In genomic region chr10:49396666-49396999, GRCh38 we compare ENCODE assay signal across 13 cellular contexts. TPM values are rescaled to one million over a fixed set of nuclear protein-coding genes. Genes with fewer than 3 reads are reported as not detected.
DNase-seq lines count a peak whose midpoint lies in the region; ATAC-seq and TF ChIP-seq lines count a peak whose summit lies in the region.
"Had no signal": no experiment of that assay in that cellular context is flagged by ENCODE, and none has a peak within 500 bp of the region (broad histone marks: within the 10 kb centered on the region; RNA-seq: fewer than 3 reads in every experiment).

No MANE protein-coding gene starts in this region.

- peak overlapping the region; percentile 93 for H3K27ac Mint-ChIP-seq in glutamatergic neuron (ENCODE audit: unreplicated experiment)
- no peak overlapping the region for H3K27ac Mint-ChIP-seq in osteocyte (ENCODE audit: unreplicated experiment)
- H3K27ac Mint-ChIP-seq: CD4-positive, alpha-beta memory T cell had no signal

- no peak for TF ChIP-seq CTCF in glutamatergic neuron (IDR thresholded peaks at IDR 0.05; ENCODE audit: partially characterized antibody, unreplicated experiment)
- TF ChIP-seq CTCF in osteocyte (IDR thresholded peaks at IDR 0.05): no peak

- ATAC-seq in SK-N-SH treated with all-trans-retinoic acid at 6 μM for 48 hours: no peak
- ATAC-seq in GM18505 (IDR thresholded peaks at IDR 0.05; ENCODE audit: unreplicated experiment): no peak
- ATAC-seq in HG02588 (IDR thresholded peaks at IDR 0.05; ENCODE audit: unreplicated experiment): no peak
- ATAC-seq in HG03354 (IDR thresholded peaks at IDR 0.05; ENCODE audit: poor library complexity, severe bottlenecking, unreplicated experiment): no peak

- H3K27me3 Mint-ChIP-seq in glutamatergic neuron (ENCODE audit: unreplicated experiment) (peaks cover 21% of the 10 kb centered on the region), osteocyte (ENCODE audit: unreplicated experiment) (peaks cover 86% of the 10 kb centered on the region)

- DNase-seq in DMS79 treated with DMSO at 0.1 percent for 48 hours (lab: John Stamatoyannopoulos, UW): peak; percentile 57
- DNase-seq in DMS79 (lab: John Stamatoyannopoulos, UW): no peak
- no peak for DNase-seq in glutamatergic neuron
- DNase-seq in osteocyte (ENCODE audit: extremely low spot score, unreplicated experiment): peak; percentile 11
- DNase-seq: CD4-positive, alpha-beta memory T cell; DND-41; NCI-H1930; PC-9 had no signal

- peak overlapping the region; percentile 86 for H3K4me3 Mint-ChIP-seq in glutamatergic neuron (ENCODE audit: unreplicated experiment)
- no peak overlapping the region for H3K4me3 Mint-ChIP-seq in osteocyte (ENCODE audit: unreplicated experiment)

- TF ChIP-seq POLR2A in GM18505 (IDR thresholded peaks at IDR 0.05; ENCODE audit: borderline replicate concordance, extremely low read depth, insufficient read depth, insufficient read length): no peak

- H3K4me1 Mint-ChIP-seq in glutamatergic neuron (ENCODE audit: low read depth, unreplicated experiment) (peaks cover 35% of the 10 kb centered on the region), osteocyte (ENCODE audit: unreplicated experiment) (peaks cover 22% of the 10 kb centered on the region)

- H3K36me3 Mint-ChIP-seq in glutamatergic neuron (ENCODE audit: unreplicated experiment) (peaks cover 17% of the 10 kb centered on the region), osteocyte (ENCODE audit: unreplicated experiment) (no peaks in the 10 kb centered on the region)
- H3K36me3 Mint-ChIP-seq: CD4-positive, alpha-beta memory T cell had no signal

- H3K9me3 Mint-ChIP-seq in glutamatergic neuron (ENCODE audit: unreplicated experiment): peaks cover 21% of the 10 kb centered on the region
- no peaks in the 10 kb centered on the region for H3K9me3 Mint-ChIP-seq in osteocyte (ENCODE audit: unreplicated experiment)

TF ChIP-seq in SK-N-SH treated with all-trans-retinoic acid at 6 μM for 48 hours, 23 proteins besides CTCF, POLR2A, EP300 and RAD21:
- TF ChIP-seq TSHZ2 (CRISPR knock-in tag; IDR thresholded peaks at IDR 0.05): 0 out of 2 replicates have a peak, but pooled peaks have one; percentile 17
- no peak for TF ChIP-seq ZC3H10 (CRISPR knock-in tag; IDR thresholded peaks at IDR 0.05)

RNA-seq across cellular contexts. Expression of gene DRGX, which starts 0.7 kb away (rescaled TPM):
- total RNA-seq in glutamatergic neuron (ENCODE audit: unreplicated experiment) (65.2 TPM), osteocyte (not detected in 2 replicates)
- total RNA-seq: CD4-positive, alpha-beta memory T cell; GM23248; PC-9 had no signal

Comparison
In these comparisons a context has a peak if more than half of its experiments do, and no peak if none do; other contexts are left out.
1. DNase-seq: peak in DMS79 treated with DMSO at 0.1 percent for 48 hours (single experiment) and osteocyte (single experiment); none in DMS79 (single experiment) and glutamatergic neuron (single experiment).
2. RNA of gene DRGX, which starts 0.7 kb away (total RNA-seq): 65.2 TPM in glutamatergic neuron (single experiment); not detected in osteocyte; every median in the first group is over 10 times any median in the second.